Comparison of ENCODE assay signal across 8 cellular contexts in the genomic region with DNA sequence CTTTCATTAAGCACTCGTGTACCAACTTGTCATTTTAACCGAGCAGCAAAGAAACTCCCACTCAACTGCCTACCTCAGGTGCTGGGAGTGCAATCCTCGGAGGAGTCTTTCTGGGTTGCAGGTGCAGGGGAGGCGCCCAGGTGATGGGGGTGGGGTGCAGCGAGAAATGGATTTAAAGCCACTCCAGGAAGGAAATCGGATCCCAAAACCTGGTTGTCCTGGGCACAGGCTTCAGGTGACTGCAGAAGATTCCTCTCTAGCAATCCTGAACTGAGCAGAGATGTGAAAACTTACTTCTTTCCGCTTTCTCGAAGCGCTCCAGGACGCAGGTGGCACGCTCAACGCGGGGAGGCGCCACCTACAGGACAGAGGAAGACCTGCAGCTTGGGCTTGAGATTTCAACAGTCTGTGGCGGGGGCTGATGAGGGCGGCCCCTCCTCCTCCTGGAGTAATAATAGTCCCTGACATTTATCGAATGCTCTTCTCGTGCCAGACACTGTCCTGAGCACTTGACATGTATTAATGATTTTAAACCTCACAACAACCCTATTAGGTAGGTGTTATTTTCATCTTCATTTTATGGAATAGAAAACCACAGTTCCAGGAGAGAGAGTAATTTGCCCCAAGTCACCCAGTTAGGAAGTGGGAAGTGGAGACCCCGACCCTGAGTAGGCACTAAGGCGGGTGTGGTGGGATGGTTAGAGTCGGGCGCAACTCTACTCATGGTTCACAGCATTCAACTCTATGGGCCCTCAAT. TPM values are rescaled to one million over a fixed set of nuclear protein-coding genes. Genes with fewer than 3 reads are reported as not detected.
A peak's percentile ranks its signal among the peaks of the same experiment; 100 is the strongest.
DNase-seq lines count a peak whose midpoint lies in the region; ATAC-seq lines count a peak whose summit lies in the region.

No MANE protein-coding gene starts in this region.

- H3K4me1 Mint-ChIP-seq in activated CD4-positive, alpha-beta T cell treated with anti-CD3 and anti-CD28 coated beads, Interleukin-2, amount 10 ng/mL, durations not matched to agents 7 days and 5 days, result peaks cover 66% of the 10 kb centered on the region
- H3K4me1 Mint-ChIP-seq in memory B cell, result peaks cover 8% of the 10 kb centered on the region

- CTCF ChIA-PET in activated CD4-positive, alpha-beta T cell treated with anti-CD3 and anti-CD28 coated beads, Interleukin-2, amount 10 ng/mL, durations not matched to agents 7 days and 5 days (lab: Charles Lee), result interaction anchor here (0.5 to 1.9 kb wide), 19 partner anchors 8 to 566 kb away, joined by 3 to 6 read pairs (median 3); no protein-coding TSS in a partner anchor

- H3K27me3 Mint-ChIP-seq in activated CD4-positive, alpha-beta T cell treated with anti-CD3 and anti-CD28 coated beads, Interleukin-2, amount 10 ng/mL, durations not matched to agents 7 days and 5 days, result no peaks in the 10 kb centered on the region
- H3K27me3 Mint-ChIP-seq in memory B cell, result peaks cover 7% of the 10 kb centered on the region

- ATAC-seq in HG02623 (IDR thresholded peaks at IDR 0.05; ENCODE audit: unreplicated experiment) (peak; percentile 55), memory B cell (ENCODE audit: low read depth) (peak; percentile 95), GM21786 (IDR thresholded peaks at IDR 0.05; ENCODE audit: unreplicated experiment) (no peak)

- H3K36me3 Mint-ChIP-seq in activated CD4-positive, alpha-beta T cell treated with anti-CD3 and anti-CD28 coated beads, Interleukin-2, amount 10 ng/mL, durations not matched to agents 7 days and 5 days (ENCODE audit: low read depth), result peaks cover 12% of the 10 kb centered on the region
- H3K36me3 Mint-ChIP-seq in memory B cell, result no peaks in the 10 kb centered on the region

- H3K27ac Mint-ChIP-seq in activated CD4-positive, alpha-beta T cell treated with anti-CD3 and anti-CD28 coated beads, Interleukin-2, amount 10 ng/mL, durations not matched to agents 7 days and 5 days, result peak overlapping the region; percentile 60
- H3K27ac Mint-ChIP-seq in memory B cell, result no peak overlapping the region

- peak overlapping the region; percentile 60 for H3K4me3 Mint-ChIP-seq in activated CD4-positive, alpha-beta T cell treated with anti-CD3 and anti-CD28 coated beads, Interleukin-2, amount 10 ng/mL, durations not matched to agents 7 days and 5 days
- no peak overlapping the region for H3K4me3 Mint-ChIP-seq in memory B cell

- H3K9me3 Mint-ChIP-seq in activated CD4-positive, alpha-beta T cell treated with anti-CD3 and anti-CD28 coated beads, Interleukin-2, amount 10 ng/mL, durations not matched to agents 7 days and 5 days, result peaks cover 2% of the 10 kb centered on the region
- H3K9me3 Mint-ChIP-seq in memory B cell, result no peaks in the 10 kb centered on the region

- POLR2A ChIA-PET in activated CD4-positive, alpha-beta T cell treated with anti-CD3 and anti-CD28 coated beads, Interleukin-2, amount 10 ng/mL, durations not matched to agents 7 days and 5 days (lab: Charles Lee), result no interaction called here

- DNase-seq in DMS153 treated with DMSO at 0.1 percent for 48 hours (lab: John Stamatoyannopoulos, UW; ENCODE audit: unreplicated experiment) (peak; percentile 73), NCI-H510A treated with DMSO at 0.1 percent for 48 hours (lab: John Stamatoyannopoulos, UW) (peak; percentile 94), ecto neural progenitor cell (ENCODE audit: low spot score) (peak; percentile 85), memory B cell (ENCODE audit: low spot score in 2 of 2) (peak; percentile 73 to 79)
- peak; percentile 81 for DNase-seq in activated CD4-positive, alpha-beta T cell treated with anti-CD3 and anti-CD28 coated beads, Interleukin-2, amount 10 ng/mL, durations not matched to agents 7 days and 5 days
- peak; percentile 49 to 62 for DNase-seq in stimulated activated CD8-positive, alpha-beta memory T cell treated with anti-CD3 and anti-CD28 coated beads, Interleukin-2, amount 100 ng/mL, for 1 hour (ENCODE audit: low read depth in 2 of 2)

RNA-seq across cellular contexts. Expression of gene SKAP1, which starts 27.2 kb away (rescaled TPM):
- 100 to 1,000 TPM; 123 to 144 TPM for total RNA-seq in activated CD4-positive, alpha-beta T cell treated with anti-CD3 and anti-CD28 coated beads, Interleukin-2, amount 10 ng/mL, durations not matched to agents 7 days and 5 days
